8 cellular contexts compared by ENCODE assay signal in the genomic region with DNA sequence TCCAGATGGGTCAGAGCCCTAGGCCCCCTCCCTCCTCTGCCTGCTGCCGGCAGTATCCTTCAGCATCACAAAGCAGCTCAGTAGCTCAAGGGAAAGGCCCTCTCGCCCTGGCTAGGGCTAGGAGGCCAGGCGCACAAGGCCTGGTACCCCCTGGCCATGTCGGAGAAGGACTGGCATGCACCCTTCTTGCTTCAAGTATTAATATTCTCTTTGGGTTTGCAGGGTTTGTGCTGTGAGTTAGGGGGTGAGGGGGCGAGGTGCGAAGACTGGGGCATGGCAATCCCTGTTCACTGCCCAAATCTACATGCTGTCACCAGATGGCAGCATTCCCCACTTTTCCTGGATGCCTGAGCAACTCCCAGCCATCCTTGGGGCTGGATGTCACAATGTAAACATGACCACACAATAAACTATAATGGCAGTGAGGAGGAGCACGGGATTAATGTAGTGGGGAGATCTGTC.
DNase-seq lines count a peak whose midpoint lies in the region; ATAC-seq, FAIRE-seq and TF ChIP-seq lines count a peak whose summit lies in the region.

No MANE protein-coding gene starts in this region.

- CTCF ChIA-PET in RWPE1 (lab: Yijun Ruan, JAX), result interaction anchor here (0.5 to 1.0 kb wide), 10 partner anchors 9 to 423 kb away, joined by 3 to 5 read pairs (median 4); no protein-coding TSS in a partner anchor

- no peak overlapping the region; the same call in 1 of the 2 replicates for H3K27ac ChIP-seq in RWPE1

- peak; percentile 99 for FAIRE-seq in HTR-8/SVneo (lab: Jason Lieb, UNC)

- intact Hi-C loops in mucosa of descending colon (cut with DNase I, micrococcal nuclease), result no loop called here

- H3K36me3 ChIP-seq in mucosa of descending colon (ENCODE audit: low read depth), result no peaks in the 10 kb centered on the region

- ATAC-seq in mucosa of descending colon (peak; percentile 84), GM18909 (IDR thresholded peaks at IDR 0.05; ENCODE audit: poor library complexity, unreplicated experiment) (no peak), HG03432 (IDR thresholded peaks at IDR 0.05; ENCODE audit: unreplicated experiment) (no peak)

- POLR2A ChIA-PET in RWPE1 (lab: Yijun Ruan, JAX; ENCODE audit: low non-redundant PET), result interaction anchor here (0.7 kb wide), 1 partner anchor 109 kb away, joined by 4 read pairs; no protein-coding TSS in a partner anchor

- TF ChIP-seq CTCF in RWPE1 (conservative IDR thresholded peaks at IDR 0.05; ENCODE audit: low read depth) (peak; percentile 69), mucosa of descending colon (IDR thresholded peaks at IDR 0.05) (peak; percentile 27)

- DNase-seq in EL, result peak; percentile 76
- DNase-seq in HTR-8/SVneo (ENCODE audit: insufficient read length, low spot score), result peak; percentile 88
- DNase-seq in RWPE1 (ENCODE audit: low spot score), result peak; percentile 80
- DNase-seq in epidermal melanocyte (ENCODE audit: insufficient read length, low spot score), result peak; percentile 93
- DNase-seq in mucosa of descending colon, result peak in 2 of 3 donors; percentile 66 to 80
- DNase-seq in activated effector memory CD4-positive, alpha-beta T cell treated with anti-CD3 and anti-CD28 coated beads, Interleukin-2, amount 50 U/mL, for 16 hours, result no peak

- peaks cover 5% of the 10 kb centered on the region for H3K4me1 ChIP-seq in mucosa of descending colon (ENCODE audit: low read depth)

- no peaks in the 10 kb centered on the region for H3K9me3 ChIP-seq in mucosa of descending colon

- no peak overlapping the region for H3K4me3 ChIP-seq in mucosa of descending colon
